Comparison of ENCODE assay signal across 28 cellular contexts in genomic region chr9:37730256-37730655, GRCh38. TPM values are rescaled to one million over a fixed set of nuclear protein-coding genes. Genes with fewer than 3 reads are reported as not detected.
DNase-seq lines count a peak whose midpoint lies in the region; ATAC-seq and TF ChIP-seq lines count a peak whose summit lies in the region.
"Had no signal": no experiment of that assay in that cellular context is flagged by ENCODE, and none has a peak within 500 bp of the region (broad histone marks: within the 10 kb centered on the region; RNA-seq: fewer than 3 reads in every experiment).

No MANE protein-coding gene starts in this region.

- in situ Hi-C loops in ACHN (cut with HindIII; ENCODE audit: low pct_ligation_motif_present, low pct_unique_long_range_greater_than_20kb, low sequenced_read_pairs): no loop called here

- TF ChIP-seq CTCF in foreskin keratinocyte (conservative IDR thresholded peaks at IDR 0.05): no peak

- H3K27ac ChIP-seq in foreskin keratinocyte: no peak overlapping the region
- H3K27ac ChIP-seq: adrenal gland, BLaER1, brain microvascular endothelial cell, Peyer's patch, prostate gland, thyroid gland, vagina, VCaP had no signal

- DNase-seq in ACHN (peak; percentile 6), GM04504 (ENCODE audit: low read depth) (peak; percentile 8), amniotic epithelial cell (ENCODE audit: low read depth) (peak; percentile 26), foreskin keratinocyte (peak in 1 of 2 donors; percentile 56), HPDE6-E6E7 (ENCODE audit: extremely low spot score) (no peak), NCI-H128 (lab: John Stamatoyannopoulos, UW; ENCODE audit: unreplicated experiment) (no peak), D341Med (ENCODE audit: low spot score) (no peak)
- DNase-seq: activated CD4-positive, alpha-beta T cell treated with anti-CD3 and anti-CD28 coated beads for 36 hours; activated CD8-positive, alpha-beta memory T cell treated with anti-CD3 and anti-CD28 coated beads, Interleukin-2, amount 50 U/mL, for 48 hours; activated CD8-positive, alpha-beta T cell treated with anti-CD3 and anti-CD28 coated beads for 36 hours; activated naive CD4-positive, alpha-beta T cell treated with anti-CD3 and anti-CD28 coated beads, Interleukin-2, amount 10 ng/mL, durations not matched to agents 7 days and 5 days; adrenal gland; brain microvascular endothelial cell; COR-L47; glutamatergic neuron; MV-4-11; naive thymus-derived CD8-positive, alpha-beta T cell; nucleus accumbens; Peyer's patch; stimulated activated CD4-positive, alpha-beta T cell treated with anti-CD3 and anti-CD28 coated beads, Interleukin-12 subunit alpha, Interleukin-12 subunit beta, amount 100 ng/mL, for 4 hours; stimulated activated CD4-positive, alpha-beta T cell treated with anti-CD3 and anti-CD28 coated beads, Interleukin-4, amount 100 ng/mL, for 1 hour; thyroid gland had no signal

- H3K27me3 ChIP-seq in foreskin keratinocyte: no peaks in the 10 kb centered on the region
- H3K27me3 ChIP-seq: adrenal gland, BLaER1, Peyer's patch, thyroid gland, vagina had no signal

- H3K4me1 ChIP-seq in foreskin keratinocyte: peaks cover 10% of the 10 kb centered on the region
- H3K4me1 ChIP-seq: adrenal gland, Peyer's patch, prostate gland, vagina had no signal

- ATAC-seq in foreskin keratinocyte: peak; percentile 44
- ATAC-seq in HG03460 (IDR thresholded peaks at IDR 0.05; ENCODE audit: unreplicated experiment): no peak
- ATAC-seq: activated CD4-positive, alpha-beta T cell treated with anti-CD3 and anti-CD28 coated beads for 36 hours; activated CD8-positive, alpha-beta T cell treated with anti-CD3 and anti-CD28 coated beads for 36 hours; naive thymus-derived CD8-positive, alpha-beta T cell; sciatic nerve had no signal

RNA-seq across cellular contexts. Expression of gene TRMT10B, which starts 23.3 kb away (rescaled TPM):
- 3.8 and 4.3 TPM in 2 replicates for total RNA-seq in foreskin keratinocyte
- polyA plus RNA-seq in foreskin keratinocyte: 3.6 and 4.5 TPM in 2 replicates

RNA-seq across cellular contexts. Expression of gene EXOSC3, which starts 54.6 kb away (rescaled TPM):
- total RNA-seq in foreskin keratinocyte: 40.6 and 51.1 TPM in 2 replicates
- 62.7 and 83.3 TPM in 2 replicates for polyA plus RNA-seq in foreskin keratinocyte

Comparison
In these comparisons a context has a peak if more than half of its experiments do, and no peak if none do; other contexts are left out.
1. DNase-seq: peak in ACHN (single experiment), GM04504 (single experiment) and amniotic epithelial cell (single experiment); none in HPDE6-E6E7 (single experiment), NCI-H128 (single experiment) and D341Med (single experiment).